In genomic region chr1:236458991-236459390, GRCh38 we compare ENCODE assay signal across 21 cellular contexts.
"Had no signal": no experiment of that assay in that cellular context is flagged by ENCODE, and none has a peak within 500 bp of the region (broad histone marks: within the 10 kb centered on the region; RNA-seq: fewer than 3 reads in every experiment).

No MANE protein-coding gene starts in this region.

- H3K9me3 ChIP-seq: esophagus muscularis mucosa, gastroesophageal sphincter, heart left ventricle, lower lobe of right lung had no signal

- H3K4me1 ChIP-seq: esophagus muscularis mucosa, gastroesophageal sphincter, heart left ventricle, lower lobe of right lung had no signal

- DNase-seq: dermis blood vessel endothelial cell; dorsolateral prefrontal cortex; effector CD4-positive, alpha-beta T cell; effector memory CD4-positive, alpha-beta T cell; foreskin keratinocyte; heart left ventricle; hypothalamus; immature natural killer cell; islet precursor cell; kidney; kidney glomerular epithelial cell; left colon; left ventricle myocardium superior; lower lobe of right lung; mesenchymal stem cell; midbrain; naive B cell had no signal

- H3K27ac ChIP-seq: coronary artery, dorsolateral prefrontal cortex, esophagus muscularis mucosa, foreskin keratinocyte, gastroesophageal sphincter, heart left ventricle, hepatocyte, lower lobe of right lung had no signal

- H3K27me3 ChIP-seq: foreskin keratinocyte, gastroesophageal sphincter, heart left ventricle, hepatocyte had no signal

- H3K36me3 ChIP-seq: esophagus muscularis mucosa, gastroesophageal sphincter, heart left ventricle, lower lobe of right lung had no signal

- H3K4me3 ChIP-seq: coronary artery, dorsolateral prefrontal cortex, esophagus muscularis mucosa, gastroesophageal sphincter, heart left ventricle, hepatocyte, lower lobe of right lung had no signal
